ENCODE assay signal across 8 cellular contexts in genomic region chr17:79074650-79075432, GRCh38. TPM values are rescaled to one million over a fixed set of nuclear protein-coding genes. Genes with fewer than 3 reads are reported as not detected.
DNase-seq lines count a peak whose midpoint lies in the region; ATAC-seq and TF ChIP-seq lines count a peak whose summit lies in the region.

Gene ENGASE, plus strand, starts transcription at chr17:79074824. Its CDS starts 121 bp downstream, at chr17:79074945.

- H3K36me3 ChIP-seq in Caco-2 (ENCODE audit: control insufficient read depth, insufficient read depth, low read length) (0 out of 2 replicates have a peak, but pooled peaks cover 1% of the 10 kb centered on the region), HUES64 (ENCODE audit: insufficient read depth, low read length) (peaks cover 6% of the 10 kb centered on the region; the same call in 1 of the 2 replicates), OCI-LY3 (replicated peaks; ENCODE audit: low read depth, low read length) (no peaks in the 10 kb centered on the region)

- H3K27ac ChIP-seq in HUES64 (ENCODE audit: low read depth, low read length) (no peak within 1 kb of the TSS), OCI-LY3 (ENCODE audit: low read length) (no peak within 1 kb of the TSS)

- H3K36me3 Mint-ChIP-seq in Caco-2 (ENCODE audit: insufficient read depth, unreplicated experiment) = peaks cover 7% of the 10 kb centered on the region

- peak within 1 kb of the TSS; percentile 83 for H3K4me3 Mint-ChIP-seq in Caco-2 (ENCODE audit: unreplicated experiment)

- no peaks in the 10 kb centered on the region for H4K20me1 ChIP-seq in OCI-LY3 (ENCODE audit: insufficient read depth, low read length)

- no peaks in the 10 kb centered on the region for H3K9me3 Mint-ChIP-seq in Caco-2 (ENCODE audit: unreplicated experiment)

- CTCF ChIA-PET in Caco-2 (lab: Charles Lee) = interaction anchor here (0.6 to 1.6 kb wide), 17 partner anchors 12 to 1027 kb away, joined by 3 to 9 read pairs (median 5); partner anchors contain the start of genes CANT1 and GAA

- peak within 1 kb of the TSS; percentile 81 for H3K4me3 ChIP-seq in Caco-2 (ENCODE audit: low read depth, low read length)
- peak within 1 kb of the TSS; percentile 70 for H3K4me3 ChIP-seq in HUES64 (ENCODE audit: low read length)
- peak within 1 kb of the TSS; percentile 76 for H3K4me3 ChIP-seq in OCI-LY3 (ENCODE audit: low read length)

- no peak for TF ChIP-seq CTCF in Caco-2 (IDR thresholded peaks at IDR 0.05; ENCODE audit: insufficient read depth in 1 of 2, low read depth in 1 of 2, low read length in 1 of 2, severe bottlenecking in 1 of 2, unreplicated experiment in 1 of 2)
- no peak for TF ChIP-seq CTCF in OCI-LY3 (IDR thresholded peaks at IDR 0.05; ENCODE audit: low read depth, low read length)

- peak; percentile 93 to 98 for DNase-seq in Caco-2
- DNase-seq in activated CD8-positive, alpha-beta memory T cell treated with anti-CD3 and anti-CD28 coated beads, Interleukin-2, amount 50 U/mL, for 48 hours = peak; percentile 97
- peak; percentile 98 for DNase-seq in epidermal melanocyte (ENCODE audit: insufficient read length, low spot score)
- DNase-seq in midbrain (lab: John Stamatoyannopoulos, UW) = peak; percentile 95
- DNase-seq in stimulated activated CD8-positive, alpha-beta memory T cell treated with anti-CD3 and anti-CD28 coated beads, Interleukin-15, amount 100 ng/mL, for 4 hours (ENCODE audit: low read depth in 2 of 2) = peak; percentile 71 to 82

- H3K4me1 ChIP-seq in Caco-2 (peaks cover 26% of the 10 kb centered on the region), HUES64 (ENCODE audit: insufficient read depth, low read length) (no peaks in the 10 kb centered on the region), OCI-LY3 (ENCODE audit: low read length) (0 out of 2 replicates have a peak, but pooled peaks cover 4% of the 10 kb centered on the region)

- H3K27me3 Mint-ChIP-seq in Caco-2 (ENCODE audit: insufficient read depth, unreplicated experiment) = no peaks in the 10 kb centered on the region

- H3K4me2 ChIP-seq in OCI-LY3 (ENCODE audit: low read length) = peak within 1 kb of the TSS; percentile 76

- H3K9me3 ChIP-seq in Caco-2 (no peaks in the 10 kb centered on the region), HUES64 (ENCODE audit: insufficient read depth, low read depth, low read length) (no peaks in the 10 kb centered on the region), OCI-LY3 (ENCODE audit: insufficient read depth, low read length) (no peaks in the 10 kb centered on the region)

- peaks cover 24% of the 10 kb centered on the region for H3K4me1 Mint-ChIP-seq in Caco-2 (ENCODE audit: low read depth, unreplicated experiment)

- POLR2A ChIA-PET in Caco-2 (lab: Charles Lee) = interaction anchor here (0.6 to 1.5 kb wide), 8 partner anchors 34 to 919 kb away, joined by 3 to 11 read pairs (median 4); no protein-coding TSS in a partner anchor

- intact Hi-C loops in Caco-2 (cut with micrococcal nuclease; ENCODE audit: unreplicated experiment) = loop anchor here (2.0 kb wide), 1 partner anchor 64 kb away; no protein-coding TSS in a partner anchor

- H3K9ac ChIP-seq in HUES64 (ENCODE audit: low read depth, low read length) = peak within 1 kb of the TSS; percentile 62
- H3K9ac ChIP-seq in OCI-LY3 (ENCODE audit: low read length) = peak within 1 kb of the TSS; percentile 48

- peak within 1 kb of the TSS; percentile 79; the same call in 1 of the 2 replicates for H2AFZ ChIP-seq in OCI-LY3 (ENCODE audit: low read depth, low read length)

- WGBS in HUES64 = under 1% methylated on average over 104 of the region's 104 CpGs

- no TSS peak for BruUV-seq in Caco-2 (replicated peaks; lab: Mats Ljungman, UMichigan)

- H3K79me2 ChIP-seq in OCI-LY3 (ENCODE audit: low read length) = no peaks in the 10 kb centered on the region

- H3K27me3 ChIP-seq in Caco-2 (replicated peaks; ENCODE audit: control insufficient read depth, insufficient read depth, low read length) (no peaks in the 10 kb centered on the region), HUES64 (ENCODE audit: insufficient read depth, low read length) (peaks cover 10% of the 10 kb centered on the region), OCI-LY3 (ENCODE audit: low read depth, low read length) (no peaks in the 10 kb centered on the region)

- peak; percentile 96 for ATAC-seq in GM21447 (IDR thresholded peaks at IDR 0.05; ENCODE audit: unreplicated experiment)

- H3K27ac Mint-ChIP-seq in Caco-2 (ENCODE audit: unreplicated experiment) = peak within 1 kb of the TSS; percentile 43

RNA-seq across cellular contexts. Expression of gene ENGASE, which starts in this region (rescaled TPM):
- 50.0 and 52.5 TPM in 2 replicates for total RNA-seq in Caco-2 (2022)
- 10.8 TPM for polyA plus RNA-seq in HUES64 (2013, experiment 1 of 2)
- polyA plus RNA-seq in HUES64 (2013, experiment 2 of 2) = 12.4 TPM
